Comparison of ENCODE assay signal across 1 cellular context in the genomic region with DNA sequence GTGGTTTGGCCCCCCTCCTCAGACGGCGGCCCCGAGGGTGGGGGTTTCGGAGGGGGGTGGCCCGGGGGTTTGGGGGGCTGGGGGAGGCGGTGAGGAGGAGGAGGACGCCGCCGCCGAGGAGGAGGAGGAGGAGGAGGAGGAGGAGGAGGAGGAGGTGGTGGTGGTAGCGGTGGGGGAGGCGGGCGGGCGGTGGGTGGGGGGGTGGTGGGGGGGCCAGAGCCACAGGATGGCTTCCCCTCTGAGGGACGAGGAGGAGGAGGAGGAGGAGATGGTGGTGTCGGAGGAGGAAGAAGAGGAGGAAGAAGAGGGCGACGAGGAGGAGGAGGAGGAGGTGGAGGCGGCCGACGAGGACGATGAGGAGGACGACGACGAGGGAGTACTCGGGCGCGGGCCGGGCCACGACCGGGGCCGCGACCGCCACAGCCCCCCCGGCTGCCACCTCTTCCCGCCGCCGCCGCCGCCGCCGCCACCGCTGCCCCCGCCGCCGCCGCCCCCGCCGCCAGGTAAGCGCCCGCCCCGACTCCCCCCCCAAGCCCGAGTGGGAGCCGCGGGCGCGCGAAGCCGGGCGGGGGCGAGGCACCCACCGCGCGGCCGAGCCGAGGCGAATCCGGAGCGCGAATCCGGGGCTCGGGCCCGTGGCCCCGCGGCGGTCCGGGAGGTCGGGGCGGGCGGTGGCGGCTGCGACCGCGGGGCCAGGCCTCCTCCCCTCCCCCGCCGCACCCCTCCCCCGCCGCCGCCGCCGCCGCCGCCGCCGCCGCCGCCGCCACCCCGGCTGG.
A peak's percentile ranks its signal among the peaks of the same experiment; 100 is the strongest.
TF ChIP-seq lines count a peak whose summit lies in the region.

No MANE protein-coding gene starts in this region.

TF ChIP-seq in K562, 482 proteins besides CTCF, POLR2A, EP300 and RAD21:
- TF ChIP-seq YY1 (IDR thresholded peaks at IDR 0.05; ENCODE audit: borderline replicate concordance in 1 of 3, control insufficient read depth in 1 of 3, extremely low read depth in 1 of 3, insufficient read depth in 3 of 3, insufficient read length in 1 of 3, insufficient replicate concordance in 2 of 3, low read depth in 1 of 3, low read length in 2 of 3) (peak in 1 of 3 experiments; percentile 20), PHF8 (IDR thresholded peaks at IDR 0.05; ENCODE audit: borderline replicate concordance, low read length) (0 out of 2 replicates have a peak, but pooled peaks have one; percentile 13), RBFOX2 (IDR thresholded peaks at IDR 0.05; ENCODE audit: low read depth, low read length) (no peak), ADNP (tag; IDR thresholded peaks at IDR 0.05) (no peak), EGR1 (conservative IDR thresholded peaks at IDR 0.05) (peak; percentile 48), ETV5 (CRISPR knock-in tag; IDR thresholded peaks at IDR 0.05; ENCODE audit: low read depth) (no peak), HSF4 (CRISPR knock-in tag; IDR thresholded peaks at IDR 0.05; ENCODE audit: borderline replicate concordance) (no peak), ATF4 (CRISPR knock-in tag; IDR thresholded peaks at IDR 0.05) (no peak), ZNF263 (CRISPR knock-in tag; IDR thresholded peaks at IDR 0.05; ENCODE audit: borderline replicate concordance) (peak; percentile 88), ZNF699 (CRISPR knock-in tag; IDR thresholded peaks at IDR 0.05; ENCODE audit: insufficient replicate concordance) (no peak), ZFPM2 (CRISPR knock-in tag; IDR thresholded peaks at IDR 0.05) (no peak)
- TF ChIP-seq, protein P1, sequence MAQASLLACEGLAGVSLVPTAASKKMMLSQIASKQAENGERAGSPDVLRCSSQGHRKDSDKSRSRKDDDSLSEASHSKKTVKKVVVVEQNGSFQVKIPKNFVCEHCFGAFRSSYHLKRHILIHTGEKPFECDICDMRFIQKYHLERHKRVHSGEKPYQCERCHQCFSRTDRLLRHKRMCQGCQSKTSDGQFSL (CRISPR knock-in tag; IDR thresholded peaks at IDR 0.05): peak; percentile 88
- TF ChIP-seq, protein P1 (tag; IDR thresholded peaks at IDR 0.05): peak in 1 of 2 experiments; percentile 29; a peak in 1 of 4 replicates
- TF ChIP-seq, protein P2, sequence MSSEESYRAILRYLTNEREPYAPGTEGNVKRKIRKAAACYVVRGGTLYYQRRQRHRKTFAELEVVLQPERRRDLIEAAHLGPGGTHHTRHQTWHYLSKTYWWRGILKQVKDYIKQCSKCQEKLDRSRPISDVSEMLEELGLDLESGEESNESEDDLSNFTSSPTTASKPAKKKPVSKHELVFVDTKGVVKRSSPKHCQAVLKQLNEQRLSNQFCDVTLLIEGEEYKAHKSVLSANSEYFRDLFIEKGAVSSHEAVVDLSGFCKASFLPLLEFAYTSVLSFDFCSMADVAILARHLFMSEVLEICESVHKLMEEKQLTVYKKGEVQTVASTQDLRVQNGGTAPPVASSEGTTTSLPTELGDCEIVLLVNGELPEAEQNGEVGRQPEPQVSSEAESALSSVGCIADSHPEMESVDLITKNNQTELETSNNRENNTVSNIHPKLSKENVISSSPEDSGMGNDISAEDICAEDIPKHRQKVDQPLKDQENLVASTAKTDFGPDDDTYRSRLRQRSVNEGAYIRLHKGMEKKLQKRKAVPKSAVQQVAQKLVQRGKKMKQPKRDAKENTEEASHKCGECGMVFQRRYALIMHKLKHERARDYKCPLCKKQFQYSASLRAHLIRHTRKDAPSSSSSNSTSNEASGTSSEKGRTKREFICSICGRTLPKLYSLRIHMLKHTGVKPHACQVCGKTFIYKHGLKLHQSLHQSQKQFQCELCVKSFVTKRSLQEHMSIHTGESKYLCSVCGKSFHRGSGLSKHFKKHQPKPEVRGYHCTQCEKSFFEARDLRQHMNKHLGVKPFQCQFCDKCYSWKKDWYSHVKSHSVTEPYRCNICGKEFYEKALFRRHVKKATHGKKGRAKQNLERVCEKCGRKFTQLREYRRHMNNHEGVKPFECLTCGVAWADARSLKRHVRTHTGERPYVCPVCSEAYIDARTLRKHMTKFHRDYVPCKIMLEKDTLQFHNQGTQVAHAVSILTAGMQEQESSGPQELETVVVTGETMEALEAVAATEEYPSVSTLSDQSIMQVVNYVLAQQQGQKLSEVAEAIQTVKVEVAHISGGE (CRISPR knock-in tag; IDR thresholded peaks at IDR 0.05): 0 out of 6 replicates have a peak, but pooled peaks of 1 of the 3 experiments have one; percentile 24
- TF ChIP-seq, protein P3, sequence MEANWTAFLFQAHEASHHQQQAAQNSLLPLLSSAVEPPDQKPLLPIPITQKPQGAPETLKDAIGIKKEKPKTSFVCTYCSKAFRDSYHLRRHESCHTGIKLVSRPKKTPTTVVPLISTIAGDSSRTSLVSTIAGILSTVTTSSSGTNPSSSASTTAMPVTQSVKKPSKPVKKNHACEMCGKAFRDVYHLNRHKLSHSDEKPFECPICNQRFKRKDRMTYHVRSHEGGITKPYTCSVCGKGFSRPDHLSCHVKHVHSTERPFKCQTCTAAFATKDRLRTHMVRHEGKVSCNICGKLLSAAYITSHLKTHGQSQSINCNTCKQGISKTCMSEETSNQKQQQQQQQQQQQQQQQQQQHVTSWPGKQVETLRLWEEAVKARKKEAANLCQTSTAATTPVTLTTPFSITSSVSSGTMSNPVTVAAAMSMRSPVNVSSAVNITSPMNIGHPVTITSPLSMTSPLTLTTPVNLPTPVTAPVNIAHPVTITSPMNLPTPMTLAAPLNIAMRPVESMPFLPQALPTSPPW (CRISPR knock-in tag; IDR thresholded peaks at IDR 0.05): peak; percentile 68; the same call in 1 of the 2 replicates
